Comparison of ENCODE assay signal across 2 cellular contexts in genomic region chr2:140027320-140027719, GRCh38.
TF ChIP-seq lines count a peak whose summit lies in the region.

No MANE protein-coding gene starts in this region.

TF ChIP-seq in HepG2, 621 proteins besides CTCF, POLR2A, EP300 and RAD21:
- TF ChIP-seq ZNF572 (CRISPR knock-in tag; IDR thresholded peaks at IDR 0.05) (no peak), STAG1 (CRISPR knock-in tag; IDR thresholded peaks at IDR 0.05) (peak; percentile 10; the same call in 1 of the 2 replicates)
TF ChIP-seq in HepG2: peak in this region for 1.

TF ChIP-seq in H1, 55 proteins besides CTCF, POLR2A, EP300 and RAD21:
- TF ChIP-seq TAF7 (optimal IDR thresholded peaks at IDR 0.05; ENCODE audit: borderline replicate concordance, low read depth, low read length) (no peak), RNF2 (IDR thresholded peaks at IDR 0.05; ENCODE audit: borderline replicate concordance, low read depth, low read length, missing control alignments, poor library complexity, severe bottlenecking) (no peak), ZNF274 (IDR thresholded peaks at IDR 0.05; ENCODE audit: borderline replicate concordance, extremely low read depth, low read length) (no peak), TAF1 (IDR thresholded peaks at IDR 0.05; ENCODE audit: low read depth, low read length) (no peak), NRF1 (IDR thresholded peaks at IDR 0.05; ENCODE audit: low read depth, low read length) (no peak), TBP (IDR thresholded peaks at IDR 0.05; ENCODE audit: low read depth, low read length) (no peak), FOSL1 (IDR thresholded peaks at IDR 0.05; ENCODE audit: insufficient read depth, low read depth, low read length) (no peak), BACH1 (IDR thresholded peaks at IDR 0.05; ENCODE audit: low read length) (no peak), NANOG (IDR thresholded peaks at IDR 0.05; ENCODE audit: insufficient read depth, low read depth, low read length, poor library complexity, severe bottlenecking) (no peak)
TF ChIP-seq in H1: peak in this region for 0.
